Comparison of ENCODE assay signal across 7 cellular contexts in the genomic region with DNA sequence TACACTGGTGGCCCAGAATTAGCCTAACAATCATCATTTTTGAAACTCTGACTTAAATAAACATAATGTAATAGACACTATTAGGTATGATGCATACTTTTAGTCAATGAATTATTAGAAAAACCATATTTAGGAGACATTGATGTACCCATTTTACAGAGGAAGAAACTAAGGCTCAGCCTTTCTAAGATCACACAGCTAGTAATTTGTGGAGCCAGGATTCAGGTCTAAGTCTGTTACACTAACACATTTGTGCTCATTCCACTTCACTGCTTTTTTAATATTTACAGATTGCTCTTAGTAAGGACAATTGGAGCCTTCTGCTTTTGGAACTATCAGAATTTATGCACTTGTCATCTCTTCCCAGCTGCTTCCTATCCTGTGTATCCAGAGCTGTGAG. TPM values are rescaled to one million over a fixed set of nuclear protein-coding genes. Genes with fewer than 3 reads are reported as not detected.
"Had no signal": no experiment of that assay in that cellular context is flagged by ENCODE, and none has a peak within 500 bp of the region (broad histone marks: within the 10 kb centered on the region; RNA-seq: fewer than 3 reads in every experiment).

No MANE protein-coding gene starts in this region.

- H3K9me3 Mint-ChIP-seq: IgD-negative memory B cell had no signal

- H3K27ac ChIP-seq: HL-60 had no signal

- FAIRE-seq: HTR-8/SVneo had no signal

- H3K27ac Mint-ChIP-seq: IgD-negative memory B cell had no signal

- DNase-seq: IMR-90, KBM-7, KG1 had no signal

- H3K4me3 Mint-ChIP-seq: IgD-negative memory B cell had no signal

RNA-seq across cellular contexts. Expression of a gene that starts 8.9 kb away (rescaled TPM):
- total RNA-seq: HT1080 had no signal
- polyA plus RNA-seq: IgD-negative memory B cell had no signal
